Comparison of ENCODE assay signal across 8 cellular contexts in the genomic region with DNA sequence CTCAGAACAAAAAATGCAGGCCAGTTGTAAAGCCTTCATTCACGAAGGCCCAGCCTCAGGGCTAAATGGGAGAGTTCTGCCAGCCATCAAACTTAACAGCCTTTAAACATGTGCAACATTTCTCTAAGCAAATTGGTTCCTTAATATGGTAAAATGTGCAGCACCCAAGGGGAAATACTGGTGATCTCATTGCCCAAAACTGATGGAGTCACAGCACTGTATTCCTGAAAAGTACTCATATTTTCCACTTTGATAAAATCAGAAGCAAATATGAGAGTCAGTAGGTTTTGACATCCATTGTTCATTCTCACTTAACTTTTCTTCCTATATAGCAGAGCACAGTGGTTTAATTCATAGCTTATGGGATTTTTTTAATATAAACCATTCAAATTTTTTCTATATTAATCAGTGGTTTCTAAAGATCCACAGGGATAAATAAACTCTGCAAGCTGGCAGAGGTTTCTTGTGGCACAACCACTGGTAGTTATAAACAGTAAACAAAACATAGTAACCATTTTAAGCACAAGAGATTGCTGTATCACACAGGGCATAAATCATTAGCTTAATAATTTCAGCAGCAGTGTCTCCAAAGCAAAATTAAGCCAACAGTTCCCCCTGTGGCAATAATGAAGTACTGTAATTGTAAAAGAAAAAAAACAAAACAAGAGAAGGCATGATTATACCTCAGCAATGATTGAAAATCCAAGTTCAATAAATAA.
DNase-seq lines count a peak whose midpoint lies in the region; ATAC-seq and TF ChIP-seq lines count a peak whose summit lies in the region.

No MANE protein-coding gene starts in this region.

- TF ChIP-seq EP300 in transverse colon (IDR thresholded peaks at IDR 0.05; ENCODE audit: low read depth) = no peak

- H3K4me1 ChIP-seq in transverse colon = peaks cover 0 to 7% (median 0%) of the 10 kb centered on the region in 4 donors

- no peaks in the 10 kb centered on the region for H3K27me3 ChIP-seq in transverse colon
- no peaks in the 10 kb centered on the region for H3K27me3 ChIP-seq in H7 (ENCODE audit: control insufficient read depth, insufficient read depth, low read length)

- H3K36me3 ChIP-seq in transverse colon (no peaks in the 10 kb centered on the region), H7 (replicated peaks; ENCODE audit: control insufficient read depth, insufficient read depth, low read length) (no peaks in the 10 kb centered on the region)

- in situ Hi-C loops in transverse colon (cut with MboI; ENCODE audit: low pct_ligation_motif_present in 1 of 4, low pct_unique_long_range_greater_than_20kb in 1 of 4, low sequenced_read_pairs in 3 of 4) = no loop called here

- H3K9me3 ChIP-seq in transverse colon = no peaks in the 10 kb centered on the region

- peak; percentile 46 for DNase-seq in AG09309 (ENCODE audit: low read depth)
- peak; percentile 62 for DNase-seq in SW480 (ENCODE audit: low spot score)
- DNase-seq in hepatic stellate cell (ENCODE audit: low spot score) = peak; percentile 10
- no peak for DNase-seq in transverse colon
- DNase-seq in lower leg skin (ENCODE audit: low spot score in 2 of 2) = no peak
- DNase-seq in H7 = no peak

- intact Hi-C loops in transverse colon (cut with DNase I; ENCODE audit: low total_unique reads) (no loop called here), lower leg skin (cut with DNase I; ENCODE audit: low total_unique reads) (no loop called here)

- no peak for TF ChIP-seq POLR2A in transverse colon (IDR thresholded peaks at IDR 0.05)
- TF ChIP-seq POLR2A in lower leg skin (IDR thresholded peaks at IDR 0.05) = no peak

- ATAC-seq in GM19395 (IDR thresholded peaks at IDR 0.05; ENCODE audit: unreplicated experiment) = peak; percentile 49
- no peak for ATAC-seq in HG03135 (IDR thresholded peaks at IDR 0.05; ENCODE audit: unreplicated experiment)

- no peak overlapping the region for H3K27ac ChIP-seq in transverse colon

- WGBS in transverse colon (ENCODE audit: low coverage in 1 of 2), 2 donors = 42% methylated on average over 1 of the region's 1 CpG; no CpG with 5 or more reads in 1 of the 2 donors
- 22 to 36% methylated on average over 1 of the region's 1 CpG for WGBS in lower leg skin, 2 donors

- TF ChIP-seq CTCF in AG09309 (IDR thresholded peaks at IDR 0.05; ENCODE audit: control insufficient read depth, insufficient read depth, low read depth, low read length, missing control alignments) (peak; percentile 45), transverse colon (IDR thresholded peaks at IDR 0.05) (peak in 3 of 5 experiments; percentile 21 to 40 (median 27)), lower leg skin (IDR thresholded peaks at IDR 0.05) (no peak)

- no peak overlapping the region for H3K4me3 ChIP-seq in AG09309 (ENCODE audit: control insufficient read depth, low read depth, low read length)
- no peak overlapping the region for H3K4me3 ChIP-seq in transverse colon
- H3K4me3 ChIP-seq in lower leg skin (ENCODE audit: low read depth, poor library complexity, severe bottlenecking) = no peak overlapping the region
- no peak overlapping the region for H3K4me3 ChIP-seq in H7 (ENCODE audit: insufficient read depth, low read depth, low read length)

Comparison
In these comparisons a context has a peak if more than half of its experiments do, and no peak if none do; other contexts are left out.
1. DNase-seq: peak in AG09309 (single experiment), SW480 (single experiment) and hepatic stellate cell (single experiment); none in transverse colon (single experiment), lower leg skin (0 of 2) and H7 (single experiment).
2. CTCF ChIP-seq: peak in AG09309 (single experiment) and transverse colon (3 of 5); none in lower leg skin (0 of 3).